In the genomic region with DNA sequence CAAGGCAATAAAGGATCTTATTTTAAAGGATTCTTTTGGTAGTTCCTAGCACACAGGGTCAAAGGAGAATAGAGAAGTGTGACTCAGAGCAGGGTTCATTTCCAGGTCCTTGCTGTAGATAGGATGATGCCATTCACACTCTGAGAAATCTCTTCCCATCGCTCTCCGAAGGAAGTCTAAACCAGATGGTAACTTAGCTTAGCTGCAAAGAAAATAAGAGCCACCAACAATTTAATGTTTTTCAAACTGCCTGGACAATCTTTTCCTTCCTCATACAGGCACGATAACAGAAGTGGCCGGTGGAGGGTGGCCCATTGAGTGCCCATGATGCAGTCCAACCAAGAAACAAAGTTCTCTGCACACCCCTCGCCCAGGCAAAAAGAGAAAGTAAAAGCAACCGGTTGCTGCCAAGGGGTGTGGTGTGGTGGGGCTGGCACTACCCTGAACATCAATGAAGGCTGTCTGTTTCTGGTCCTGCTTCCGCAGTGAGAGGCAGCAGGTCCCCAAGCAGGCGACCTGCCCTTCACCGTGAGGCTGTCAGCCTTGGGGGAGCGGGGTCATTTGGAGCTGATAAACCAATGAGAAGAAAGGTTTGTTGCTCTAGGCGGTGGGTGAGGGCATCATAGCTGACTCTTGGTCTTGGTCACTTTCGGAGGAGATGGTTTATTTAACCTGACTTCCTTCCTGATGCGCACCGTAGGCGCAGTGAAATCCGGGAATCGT, we compare ENCODE assay signal across 8 cellular contexts. TPM values are rescaled to one million over a fixed set of nuclear protein-coding genes. Genes with fewer than 3 reads are reported as not detected.
DNase-seq lines count a peak whose midpoint lies in the region; ATAC-seq and TF ChIP-seq lines count a peak whose summit lies in the region.

No MANE protein-coding gene starts in this region.

- no peaks in the 10 kb centered on the region for H3K9me3 Mint-ChIP-seq in chondrocyte (ENCODE audit: low read depth)
- H3K9me3 Mint-ChIP-seq in stimulated activated naive B cell treated with anti-CD40 and anti-IgM and Interleukin-4, amounts not matched to agents 10 μg/mL and 1 μg/mL and 100 μg/mL, for 72 hours, result peaks cover 3 to 4% of the 10 kb centered on the region in 2 donors

- no peak overlapping the region for H3K27ac Mint-ChIP-seq in chondrocyte (ENCODE audit: unreplicated experiment)
- peak overlapping the region; percentile 99 for H3K27ac Mint-ChIP-seq in stimulated activated naive B cell treated with anti-CD40 and anti-IgM and Interleukin-4, amounts not matched to agents 10 μg/mL and 1 μg/mL and 100 μg/mL, for 72 hours

- no peaks in the 10 kb centered on the region for H3K9me3 ChIP-seq in mucosa of rectum (ENCODE audit: control insufficient read depth in 2 of 2, low read length in 2 of 2)

- H3K27me3 Mint-ChIP-seq in chondrocyte (ENCODE audit: low read depth), result peaks cover 19% of the 10 kb centered on the region
- H3K27me3 Mint-ChIP-seq in stimulated activated naive B cell treated with anti-CD40 and anti-IgM and Interleukin-4, amounts not matched to agents 10 μg/mL and 1 μg/mL and 100 μg/mL, for 72 hours, result no peaks in the 10 kb centered on the region

- ATAC-seq in HG03095 (IDR thresholded peaks at IDR 0.05; ENCODE audit: unreplicated experiment), result peak; percentile 16
- peak; percentile 46 to 48 for ATAC-seq in stimulated activated naive B cell treated with anti-CD40 and anti-IgM and Interleukin-4, amounts not matched to agents 10 μg/mL and 1 μg/mL and 100 μg/mL, for 72 hours (replicated peaks)

- no peak for TF ChIP-seq CTCF in chondrocyte (IDR thresholded peaks at IDR 0.05)

- H3K4me1 Mint-ChIP-seq in chondrocyte (ENCODE audit: low read depth), result peaks cover 11% of the 10 kb centered on the region
- H3K4me1 Mint-ChIP-seq in stimulated activated naive B cell treated with anti-CD40 and anti-IgM and Interleukin-4, amounts not matched to agents 10 μg/mL and 1 μg/mL and 100 μg/mL, for 72 hours, result peaks cover 48 to 80% of the 10 kb centered on the region in 2 donors

- peak overlapping the region; percentile 76 to 83 for H3K9ac ChIP-seq in mucosa of rectum (ENCODE audit: low read depth in 1 of 2, low read length in 2 of 2)

- H3K36me3 ChIP-seq in mucosa of rectum (ENCODE audit: control insufficient read depth in 2 of 2, insufficient read depth in 2 of 2, low read length in 2 of 2), result peaks cover 4 to 5% of the 10 kb centered on the region in 2 donors

- no peaks in the 10 kb centered on the region for H3K36me3 Mint-ChIP-seq in chondrocyte (ENCODE audit: low read depth)
- H3K36me3 Mint-ChIP-seq in stimulated activated naive B cell treated with anti-CD40 and anti-IgM and Interleukin-4, amounts not matched to agents 10 μg/mL and 1 μg/mL and 100 μg/mL, for 72 hours, result peaks cover 54 to 72% of the 10 kb centered on the region in 2 donors

- H3K27me3 ChIP-seq in mucosa of rectum (ENCODE audit: control insufficient read depth in 2 of 2, insufficient read depth in 2 of 2, low read length in 2 of 2), result no peaks in the 10 kb centered on the region

- H3K27ac ChIP-seq in mucosa of rectum (ENCODE audit: low read depth in 2 of 2, low read length in 2 of 2), result peak overlapping the region; percentile 83 to 86

- peak; percentile 59 for DNase-seq in DMS53 (lab: John Stamatoyannopoulos, UW)
- no peak for DNase-seq in DMS53 treated with DMSO at 0.1 percent for 48 hours (lab: John Stamatoyannopoulos, UW; ENCODE audit: unreplicated experiment)
- peak; percentile 23 for DNase-seq in UCSD-AML1 (lab: John Stamatoyannopoulos, UW; ENCODE audit: unreplicated experiment)
- no peak for DNase-seq in chondrocyte (ENCODE audit: low spot score)
- peak; percentile 71 for DNase-seq in stimulated activated naive B cell treated with anti-CD40 and anti-IgM and Interleukin-4, amounts not matched to agents 10 μg/mL and 1 μg/mL and 100 μg/mL, for 72 hours
- DNase-seq in NCI-H446 treated with DMSO at 0.1 percent for 48 hours (lab: John Stamatoyannopoulos, UW), result no peak

- peak overlapping the region; percentile 72 to 85 for H3K4me3 ChIP-seq in mucosa of rectum (ENCODE audit: low read length in 2 of 2)

- H3K4me3 Mint-ChIP-seq in chondrocyte (ENCODE audit: unreplicated experiment), result peak overlapping the region; percentile 47
- H3K4me3 Mint-ChIP-seq in stimulated activated naive B cell treated with anti-CD40 and anti-IgM and Interleukin-4, amounts not matched to agents 10 μg/mL and 1 μg/mL and 100 μg/mL, for 72 hours, result peak overlapping the region; percentile 97 to 99

- peaks cover 23 to 30% of the 10 kb centered on the region in 2 donors for H3K4me1 ChIP-seq in mucosa of rectum (ENCODE audit: control insufficient read depth in 2 of 2, insufficient read depth in 2 of 2, low read length in 2 of 2)

RNA-seq across cellular contexts. Expression of a gene that starts 1.0 kb away (rescaled TPM):
- total RNA-seq in chondrocyte, result 0.15 to 1.3 TPM in 2 of 3 replicates, not detected in the other

Comparison
In these comparisons a context has a peak if more than half of its experiments do, and no peak if none do; other contexts are left out.
1. DNase-seq: peak in DMS53 (single experiment), UCSD-AML1 (single experiment) and stimulated activated naive B cell treated with anti-CD40 and anti-IgM and Interleukin-4, amounts not matched to agents 10 μg/mL and 1 μg/mL and 100 μg/mL, for 72 hours (single experiment); none in DMS53 treated with DMSO at 0.1 percent for 48 hours (single experiment), chondrocyte (single experiment) and NCI-H446 treated with DMSO at 0.1 percent for 48 hours (single experiment).